2 cellular contexts compared by ENCODE assay signal in genomic region chr2:12948231-12948962, GRCh38.
TF ChIP-seq lines count a peak whose summit lies in the region.

No MANE protein-coding gene starts in this region.

TF ChIP-seq in HepG2, 621 proteins besides CTCF, POLR2A, EP300 and RAD21:
- no peak for TF ChIP-seq ZNF782 (CRISPR knock-in tag; IDR thresholded peaks at IDR 0.05; ENCODE audit: borderline replicate concordance)
- TF ChIP-seq, protein P1, sequence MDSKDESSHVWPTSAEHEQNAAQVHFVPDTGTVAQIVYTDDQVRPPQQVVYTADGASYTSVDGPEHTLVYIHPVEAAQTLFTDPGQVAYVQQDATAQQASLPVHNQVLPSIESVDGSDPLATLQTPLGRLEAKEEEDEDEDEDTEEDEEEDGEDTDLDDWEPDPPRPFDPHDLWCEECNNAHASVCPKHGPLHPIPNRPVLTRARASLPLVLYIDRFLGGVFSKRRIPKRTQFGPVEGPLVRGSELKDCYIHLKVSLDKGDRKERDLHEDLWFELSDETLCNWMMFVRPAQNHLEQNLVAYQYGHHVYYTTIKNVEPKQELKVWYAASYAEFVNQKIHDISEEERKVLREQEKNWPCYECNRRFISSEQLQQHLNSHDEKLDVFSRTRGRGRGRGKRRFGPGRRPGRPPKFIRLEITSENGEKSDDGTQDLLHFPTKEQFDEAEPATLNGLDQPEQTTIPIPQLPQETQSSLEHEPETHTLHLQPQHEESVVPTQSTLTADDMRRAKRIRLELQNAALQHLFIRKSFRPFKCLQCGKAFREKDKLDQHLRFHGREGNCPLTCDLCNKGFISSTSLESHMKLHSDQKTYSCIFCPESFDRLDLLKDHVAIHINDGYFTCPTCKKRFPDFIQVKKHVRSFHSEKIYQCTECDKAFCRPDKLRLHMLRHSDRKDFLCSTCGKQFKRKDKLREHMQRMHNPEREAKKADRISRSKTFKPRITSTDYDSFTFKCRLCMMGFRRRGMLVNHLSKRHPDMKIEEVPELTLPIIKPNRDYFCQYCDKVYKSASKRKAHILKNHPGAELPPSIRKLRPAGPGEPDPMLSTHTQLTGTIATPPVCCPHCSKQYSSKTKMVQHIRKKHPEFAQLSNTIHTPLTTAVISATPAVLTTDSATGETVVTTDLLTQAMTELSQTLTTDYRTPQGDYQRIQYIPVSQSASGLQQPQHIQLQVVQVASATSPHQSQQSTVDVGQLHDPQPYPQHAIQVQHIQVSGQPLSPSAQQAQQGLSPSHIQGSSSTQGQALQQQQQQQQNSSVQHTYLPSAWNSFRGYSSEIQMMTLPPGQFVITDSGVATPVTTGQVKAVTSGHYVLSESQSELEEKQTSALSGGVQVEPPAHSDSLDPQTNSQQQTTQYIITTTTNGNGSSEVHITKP (CRISPR knock-in tag; IDR thresholded peaks at IDR 0.05; ENCODE audit: low read depth), result no peak
- TF ChIP-seq CCDC6 (CRISPR knock-in tag; IDR thresholded peaks at IDR 0.05), result no peak
- no peak for TF ChIP-seq NCOR1 (IDR thresholded peaks at IDR 0.05; ENCODE audit: borderline replicate concordance, low read length)
- TF ChIP-seq, protein P2, sequence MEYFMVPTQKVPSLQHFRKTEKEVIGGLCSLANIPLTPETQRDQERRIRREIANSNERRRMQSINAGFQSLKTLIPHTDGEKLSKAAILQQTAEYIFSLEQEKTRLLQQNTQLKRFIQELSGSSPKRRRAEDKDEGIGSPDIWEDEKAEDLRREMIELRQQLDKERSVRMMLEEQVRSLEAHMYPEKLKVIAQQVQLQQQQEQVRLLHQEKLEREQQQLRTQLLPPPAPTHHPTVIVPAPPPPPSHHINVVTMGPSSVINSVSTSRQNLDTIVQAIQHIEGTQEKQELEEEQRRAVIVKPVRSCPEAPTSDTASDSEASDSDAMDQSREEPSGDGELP (IDR thresholded peaks at IDR 0.05; ENCODE audit: borderline replicate concordance, low read depth), result no peak
- TF ChIP-seq, protein P3, sequence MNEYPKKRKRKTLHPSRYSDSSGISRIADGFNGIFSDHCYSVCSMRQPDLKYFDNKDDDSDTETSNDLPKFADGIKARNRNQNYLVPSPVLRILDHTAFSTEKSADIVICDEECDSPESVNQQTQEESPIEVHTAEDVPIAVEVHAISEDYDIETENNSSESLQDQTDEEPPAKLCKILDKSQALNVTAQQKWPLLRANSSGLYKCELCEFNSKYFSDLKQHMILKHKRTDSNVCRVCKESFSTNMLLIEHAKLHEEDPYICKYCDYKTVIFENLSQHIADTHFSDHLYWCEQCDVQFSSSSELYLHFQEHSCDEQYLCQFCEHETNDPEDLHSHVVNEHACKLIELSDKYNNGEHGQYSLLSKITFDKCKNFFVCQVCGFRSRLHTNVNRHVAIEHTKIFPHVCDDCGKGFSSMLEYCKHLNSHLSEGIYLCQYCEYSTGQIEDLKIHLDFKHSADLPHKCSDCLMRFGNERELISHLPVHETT (CRISPR knock-in tag; conservative IDR thresholded peaks at IDR 0.05), result no peak
- no peak for TF ChIP-seq ZKSCAN5 (CRISPR knock-in tag; IDR thresholded peaks at IDR 0.05)
- TF ChIP-seq SIN3A (IDR thresholded peaks at IDR 0.05; ENCODE audit: borderline replicate concordance, low read depth, low read length), result no peak
- TF ChIP-seq, protein P4, sequence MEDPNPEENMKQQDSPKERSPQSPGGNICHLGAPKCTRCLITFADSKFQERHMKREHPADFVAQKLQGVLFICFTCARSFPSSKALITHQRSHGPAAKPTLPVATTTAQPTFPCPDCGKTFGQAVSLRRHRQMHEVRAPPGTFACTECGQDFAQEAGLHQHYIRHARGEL (CRISPR knock-in tag; IDR thresholded peaks at IDR 0.05), result no peak

TF ChIP-seq in IMR-90, 13 proteins besides CTCF, POLR2A, EP300 and RAD21:
- no peak for TF ChIP-seq MXI1 (IDR thresholded peaks at IDR 0.05; ENCODE audit: borderline replicate concordance, low read depth, low read length)
- TF ChIP-seq FOS (IDR thresholded peaks at IDR 0.05; ENCODE audit: low read depth, low read length), result no peak
- TF ChIP-seq CHD1 (IDR thresholded peaks at IDR 0.05; ENCODE audit: low read depth, low read length), result no peak
- TF ChIP-seq, protein P5, sequence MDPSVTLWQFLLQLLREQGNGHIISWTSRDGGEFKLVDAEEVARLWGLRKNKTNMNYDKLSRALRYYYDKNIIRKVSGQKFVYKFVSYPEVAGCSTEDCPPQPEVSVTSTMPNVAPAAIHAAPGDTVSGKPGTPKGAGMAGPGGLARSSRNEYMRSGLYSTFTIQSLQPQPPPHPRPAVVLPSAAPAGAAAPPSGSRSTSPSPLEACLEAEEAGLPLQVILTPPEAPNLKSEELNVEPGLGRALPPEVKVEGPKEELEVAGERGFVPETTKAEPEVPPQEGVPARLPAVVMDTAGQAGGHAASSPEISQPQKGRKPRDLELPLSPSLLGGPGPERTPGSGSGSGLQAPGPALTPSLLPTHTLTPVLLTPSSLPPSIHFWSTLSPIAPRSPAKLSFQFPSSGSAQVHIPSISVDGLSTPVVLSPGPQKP (IDR thresholded peaks at IDR 0.05; ENCODE audit: borderline replicate concordance, low read depth, low read length), result no peak
- no peak for TF ChIP-seq SMC3 (IDR thresholded peaks at IDR 0.05; ENCODE audit: low read depth, low read length)
- TF ChIP-seq, protein P6, sequence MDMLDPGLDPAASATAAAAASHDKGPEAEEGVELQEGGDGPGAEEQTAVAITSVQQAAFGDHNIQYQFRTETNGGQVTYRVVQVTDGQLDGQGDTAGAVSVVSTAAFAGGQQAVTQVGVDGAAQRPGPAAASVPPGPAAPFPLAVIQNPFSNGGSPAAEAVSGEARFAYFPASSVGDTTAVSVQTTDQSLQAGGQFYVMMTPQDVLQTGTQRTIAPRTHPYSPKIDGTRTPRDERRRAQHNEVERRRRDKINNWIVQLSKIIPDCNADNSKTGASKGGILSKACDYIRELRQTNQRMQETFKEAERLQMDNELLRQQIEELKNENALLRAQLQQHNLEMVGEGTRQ (IDR thresholded peaks at IDR 0.05; ENCODE audit: low read depth, low read length), result no peak
- TF ChIP-seq BHLHE40 (IDR thresholded peaks at IDR 0.05; ENCODE audit: low read depth, low read length), result no peak
- TF ChIP-seq CEBPB (IDR thresholded peaks at IDR 0.05; ENCODE audit: low read depth, low read length), result no peak
